In the genomic region with DNA sequence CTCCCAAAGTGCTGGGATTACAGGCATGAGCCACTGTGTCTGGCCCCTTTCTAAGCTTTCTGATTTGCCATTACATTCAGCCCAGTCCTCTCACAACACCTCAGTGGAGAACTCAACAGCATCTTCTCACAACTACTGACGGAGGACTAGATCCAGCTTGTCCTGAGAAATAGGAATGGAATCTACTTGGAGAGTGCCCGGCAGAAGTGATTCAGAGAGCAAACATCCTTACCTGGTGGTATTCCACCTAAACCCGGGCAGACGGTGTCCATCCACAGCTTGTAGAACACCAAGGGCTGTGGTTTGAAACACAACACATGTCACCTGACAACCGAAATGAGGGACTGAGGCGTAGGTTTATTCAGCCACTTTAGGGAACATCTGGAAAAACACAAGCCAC, we compare ENCODE assay signal across 22 cellular contexts. TPM values are rescaled to one million over a fixed set of nuclear protein-coding genes. Genes with fewer than 3 reads are reported as not detected.
DNase-seq lines count a peak whose midpoint lies in the region; ATAC-seq, FAIRE-seq and TF ChIP-seq lines count a peak whose summit lies in the region.
"Had no signal": no experiment of that assay in that cellular context is flagged by ENCODE, and none has a peak within 500 bp of the region (broad histone marks: within the 10 kb centered on the region; RNA-seq: fewer than 3 reads in every experiment).

No MANE protein-coding gene starts in this region.

- peak overlapping the region; percentile 60 for H3K4me2 ChIP-seq in mammary epithelial cell (ENCODE audit: insufficient read depth, low read depth, low read length)
- H3K4me2 ChIP-seq in keratinocyte (ENCODE audit: control insufficient read depth, extremely low read depth, insufficient read depth, low read depth, low read length), result peak overlapping the region; percentile 75
- H3K4me2 ChIP-seq: SK-N-SH had no signal

- no peaks in the 10 kb centered on the region for H3K9me1 ChIP-seq in keratinocyte (ENCODE audit: control insufficient read depth, extremely low read depth, insufficient read depth, low read length)

- H3K9me3 ChIP-seq in right cardiac atrium (ENCODE audit: control insufficient read depth, low read length) (no peaks in the 10 kb centered on the region), mammary epithelial cell (replicated peaks; ENCODE audit: insufficient read depth, low read length) (peaks cover 4% of the 10 kb centered on the region), keratinocyte (ENCODE audit: control insufficient read depth, low read depth, low read length) (no peaks in the 10 kb centered on the region)
- H3K9me3 ChIP-seq: SK-N-SH had no signal

- H3K4me1 ChIP-seq in right cardiac atrium (ENCODE audit: control insufficient read depth, insufficient read depth, low read length), result peaks cover 2% of the 10 kb centered on the region
- H3K4me1 ChIP-seq in mammary epithelial cell (ENCODE audit: insufficient read depth, low read length), result peaks cover 21% of the 10 kb centered on the region
- peaks cover 23% of the 10 kb centered on the region for H3K4me1 ChIP-seq in keratinocyte (ENCODE audit: control insufficient read depth, extremely low read depth, insufficient read depth, low read length)

- dilution Hi-C loops in mammary epithelial cell (cut with HindIII; ENCODE audit: low sequenced_read_pairs), result no loop called here
- dilution Hi-C loops in keratinocyte (cut with MboI; ENCODE audit: extremely low pct_ligation_motif_present, low sequenced_read_pairs), result no loop called here

- peak; percentile 95 for FAIRE-seq in keratinocyte (lab: Jason Lieb, UNC)
- FAIRE-seq: A204.1 had no signal

- CTCF ChIA-PET in mammary epithelial cell (lab: Charles Lee; ENCODE audit: low non-redundant PET), result interaction anchor here (0.6 kb wide), 1 partner anchor 16 kb away, joined by 5 read pairs; no protein-coding TSS in a partner anchor

- no peaks in the 10 kb centered on the region for H3K27me3 ChIP-seq in right cardiac atrium (ENCODE audit: control insufficient read depth, insufficient read depth)
- H3K27me3 ChIP-seq in mammary epithelial cell (ENCODE audit: insufficient read depth, low read length), result no peaks in the 10 kb centered on the region
- H3K27me3 ChIP-seq in keratinocyte (ENCODE audit: control insufficient read depth, extremely low read depth, insufficient read depth, low read length), result no peaks in the 10 kb centered on the region

- no peaks in the 10 kb centered on the region for H3K36me3 ChIP-seq in mammary epithelial cell (ENCODE audit: insufficient read depth, low read length)
- H3K36me3 ChIP-seq in keratinocyte (ENCODE audit: control insufficient read depth in 2 of 2, extremely low read depth in 1 of 2, insufficient read depth in 2 of 2, low read length in 2 of 2), result no peaks in the 10 kb centered on the region

- intact Hi-C loops in right cardiac atrium (cut with DNase I), result no loop called here
- intact Hi-C loops in left ventricle myocardium superior (cut with micrococcal nuclease), result no loop called here
- intact Hi-C loops in mammary epithelial cell (cut with micrococcal nuclease), result loop anchor here (1.0 kb wide), 1 partner anchor 29 kb away; no protein-coding TSS in a partner anchor

- H3K4me3 ChIP-seq in right cardiac atrium (ENCODE audit: low read length), result no peak overlapping the region
- H3K4me3 ChIP-seq in mammary epithelial cell (replicated peaks in 1 of 3; ENCODE audit: insufficient read depth in 1 of 3, low read depth in 2 of 3, low read length in 3 of 3), result no peak overlapping the region
- H3K4me3 ChIP-seq in keratinocyte (ENCODE audit: control insufficient read depth in 2 of 3, extremely low read depth in 1 of 3, insufficient read depth in 2 of 3, low read depth in 1 of 3, low read length in 3 of 3), result peak overlapping the region in 1 of 3 experiments; percentile 41

- H4K20me1 ChIP-seq in mammary epithelial cell (ENCODE audit: insufficient read depth, low read length) (no peaks in the 10 kb centered on the region), keratinocyte (ENCODE audit: control insufficient read depth, extremely low read depth, insufficient read depth, low read length) (no peaks in the 10 kb centered on the region)

- H3K27ac ChIP-seq in right cardiac atrium (ENCODE audit: low read length) (peak overlapping the region; percentile 17), mammary epithelial cell (ENCODE audit: insufficient read depth, low read depth, low read length) (peak overlapping the region; percentile 62), keratinocyte (ENCODE audit: control insufficient read depth, insufficient read depth, low read length) (peak overlapping the region; percentile 61)
- H3K27ac ChIP-seq: C4-2B had no signal

- BruUV-seq in mammary epithelial cell (replicated peaks; lab: Mats Ljungman, UMichigan), result no TSS peak

- H2AFZ ChIP-seq in mammary epithelial cell (ENCODE audit: low read depth, low read length), result peak overlapping the region; percentile 16
- peak overlapping the region; percentile 56 for H2AFZ ChIP-seq in keratinocyte (ENCODE audit: control insufficient read depth, low read length)

- TF ChIP-seq CTCF in mammary epithelial cell (conservative IDR thresholded peaks at IDR 0.05 in 1 of 2, IDR thresholded peaks at IDR 0.05 in 1 of 2; ENCODE audit: extremely low read depth in 1 of 2, insufficient read depth in 1 of 2, low read depth in 1 of 2, low read length in 2 of 2) (no peak), keratinocyte (optimal IDR thresholded peaks at IDR 0.05 in 1 of 3, IDR thresholded peaks at IDR 0.05 in 1 of 3, conservative IDR thresholded peaks at IDR 0.05 in 1 of 3; ENCODE audit: extremely low read depth in 1 of 3, insufficient read depth in 2 of 3, low read length in 3 of 3) (no peak)

- DNase-seq in right cardiac atrium (no peak), left ventricle myocardium superior (no peak), mammary epithelial cell (peak; percentile 91), keratinocyte (ENCODE audit: low read depth, low spot score) (peak; percentile 64), NCI-H2196 (lab: John Stamatoyannopoulos, UW; ENCODE audit: unreplicated experiment) (no peak), CD1c-positive myeloid dendritic cell (ENCODE audit: extremely low spot score) (no peak), SK-N-DZ (ENCODE audit: low spot score) (no peak)
- DNase-seq: Calu3, DMS153, DND-41, NCI-H1105, NCI-H1436 treated with DMSO at 0.1 percent for 48 hours, NCI-H1930, NCI-H2107, NCI-H446, NCI-H526, RPMI8226, SIG-M5, SK-N-SH had no signal

- no peaks in the 10 kb centered on the region for H3K79me2 ChIP-seq in mammary epithelial cell (ENCODE audit: insufficient read depth, low read length)
- no peaks in the 10 kb centered on the region for H3K79me2 ChIP-seq in keratinocyte (ENCODE audit: control insufficient read depth, insufficient read depth, low read length)

- ATAC-seq in right cardiac atrium, result no peak
- ATAC-seq in left ventricle myocardium superior, result no peak
- ATAC-seq: HCT116 had no signal

- 86% methylated on average over 6 of the region's 6 CpGs for WGBS in right cardiac atrium
- 0% methylated on average over 6 of the region's 6 CpGs for WGBS in mammary epithelial cell (ENCODE audit: low coverage, missing lambda C conversion rate)

- in situ Hi-C loops in mammary epithelial cell (cut with MboI; ENCODE audit: low sequenced_read_pairs in 2 of 2), result no loop called here

- H3K9ac ChIP-seq in mammary epithelial cell (ENCODE audit: insufficient read depth, low read length) (no peak overlapping the region), keratinocyte (ENCODE audit: control insufficient read depth, extremely low read depth, insufficient read depth, low read length) (no peak overlapping the region)
- H3K9ac ChIP-seq: SK-N-SH had no signal

RNA-seq across cellular contexts. Expression of gene CCSAP, which starts 28.8 kb away (rescaled TPM):
- total RNA-seq in right cardiac atrium (1 to 10 TPM; 3.3 to 4.4 (median 3.5) TPM), left ventricle myocardium superior (2.1 TPM), mammary epithelial cell (10 to 100 TPM; 11.4 to 12.0 TPM)
- polyA plus RNA-seq in right cardiac atrium (2.1 TPM), mammary epithelial cell (3.4 TPM), keratinocyte (3.2 to 6.5 TPM (median 4.3 TPM) in 3 replicates)
- polyA minus RNA-seq in mammary epithelial cell (12.5 TPM), keratinocyte (1.7 to 5.6 TPM (median 2.2 TPM) in 3 replicates)
- 19.2 TPM for polyA plus RNA-seq in keratinocyte (2011; ENCODE audit: low read depth)
- polyA plus RNA-seq in keratinocyte (2011; cell fraction: cytosol; rRNA removed), result 3.1 and 5.3 TPM in 2 replicates
- 4.2 and 5.6 TPM in 2 replicates for polyA plus RNA-seq in keratinocyte (2011; cell fraction: nucleus; rRNA removed)
- polyA plus RNA-seq in keratinocyte (2012; ENCODE audit: low replicate concordance), result 4.7 and 8.1 TPM in 2 replicates
- polyA minus RNA-seq in keratinocyte (2011; cell fraction: cytosol; rRNA and poly(A)+ RNA removed), result 4.0 TPM
- polyA minus RNA-seq in keratinocyte (2011; cell fraction: nucleus; rRNA and poly(A)+ RNA removed), result 3.1 and 4.7 TPM in 2 replicates
- 17.5 and 19.2 TPM in 2 replicates for polyA plus RNA-seq in SK-N-DZ (2014; cell fraction: cytosol; rRNA removed)
- 12.8 and 14.9 TPM in 2 replicates for polyA plus RNA-seq in SK-N-DZ (2014; cell fraction: nucleus; rRNA removed)

Comparison
In these comparisons a context has a peak if more than half of its experiments do, and no peak if none do; other contexts are left out.
1. DNase-seq: peak in mammary epithelial cell (single experiment) and keratinocyte (single experiment); none in right cardiac atrium (0 of 3), left ventricle myocardium superior (single experiment), NCI-H2196 (single experiment), CD1c-positive myeloid dendritic cell (single experiment) and SK-N-DZ (single experiment).
2. Peak in every context shown above with its lines, with median percentiles within 50 percentile points of each other: H3K27ac ChIP-seq.